Comparison of ENCODE assay signal across 14 cellular contexts in genomic region chr13:48564046-48564445, GRCh38. TPM values are rescaled to one million over a fixed set of nuclear protein-coding genes. Genes with fewer than 3 reads are reported as not detected.
A peak's percentile ranks its signal among the peaks of the same experiment; 100 is the strongest.
DNase-seq lines count a peak whose midpoint lies in the region; ATAC-seq and TF ChIP-seq lines count a peak whose summit lies in the region.
"Had no signal": no experiment of that assay in that cellular context is flagged by ENCODE, and none has a peak within 500 bp of the region (broad histone marks: within the 10 kb centered on the region; RNA-seq: fewer than 3 reads in every experiment).

No MANE protein-coding gene starts in this region.

- 74 to 86% methylated on average over 3 of the region's 3 CpGs for WGBS in aorta, 2 donors

- H3K79me2 ChIP-seq in OCI-LY7 (ENCODE audit: insufficient read depth, low read depth, low read length), result no peaks in the 10 kb centered on the region

- CTCF ChIA-PET in OCI-LY7 (lab: Charles Lee; ENCODE audit: unreplicated experiment), result no interaction called here

- H3K9me3 ChIP-seq in OCI-LY7 (ENCODE audit: low read length), result no peaks in the 10 kb centered on the region
- H3K9me3 ChIP-seq in neutrophil, result no peaks in the 10 kb centered on the region
- no peaks in the 10 kb centered on the region for H3K9me3 ChIP-seq in aorta (ENCODE audit: control insufficient read depth, low read length)
- H3K9me3 ChIP-seq: mucosa of descending colon, suprapubic skin had no signal

- ATAC-seq in aorta (ENCODE audit: low FRiP score), result no peak
- ATAC-seq: mucosa of descending colon had no signal

- intact Hi-C loops in OCI-LY7 (cut with micrococcal nuclease; ENCODE audit: unreplicated experiment) (loop anchor here (5.0 kb wide), 1 partner anchor 527 kb away; the partner anchor contains the start of gene NUDT15), aorta (cut with DNase I) (no loop called here)

- peak; percentile 49 for DNase-seq in ELR (ENCODE audit: low read depth)
- no peak for DNase-seq in OCI-LY7 (ENCODE audit: low spot score)
- DNase-seq in epithelial cell of esophagus (ENCODE audit: low read depth), result peak; percentile 51
- DNase-seq in stimulated activated CD4-positive, alpha-beta T cell treated with anti-CD3 and anti-CD28 coated beads, Interleukin-2, amount 100 ng/mL, for 48 hours, result no peak
- DNase-seq in aorta, result no peak
- no peak for DNase-seq in DMS153 (lab: John Stamatoyannopoulos, UW)
- DNase-seq: activated CD4-positive, alpha-beta T cell treated with anti-CD3 and anti-CD28 coated beads, Interleukin-2, amount 50 U/mL, for 48 hours; MM.1S; mucosa of descending colon; NCI-H2081; NCI-H748 treated with DMSO at 0.1 percent for 48 hours; SHP77 had no signal

- no peaks in the 10 kb centered on the region for H3K9me2 ChIP-seq in OCI-LY7 (ENCODE audit: insufficient read depth, low read length)

- no peak for TF ChIP-seq CTCF in OCI-LY7 (conservative IDR thresholded peaks at IDR 0.05; ENCODE audit: low read length)
- no peak for TF ChIP-seq CTCF in epithelial cell of esophagus (IDR thresholded peaks at IDR 0.05; ENCODE audit: insufficient read depth, low read depth, low read length, missing control alignments)
- no peak for TF ChIP-seq CTCF in neutrophil (IDR thresholded peaks at IDR 0.05)

- peak overlapping the region; percentile 20; the same call in 1 of the 2 replicates for H3K4me2 ChIP-seq in OCI-LY7 (ENCODE audit: low read length)

- no TSS peak for BruUV-seq in OCI-LY7 (replicated peaks; lab: Mats Ljungman, UMichigan)

- no peak overlapping the region for H3K27ac ChIP-seq in OCI-LY7 (ENCODE audit: low read depth, low read length, poor library complexity, severe bottlenecking)
- H3K27ac ChIP-seq in neutrophil, result peak overlapping the region; percentile 95
- H3K27ac ChIP-seq in aorta (ENCODE audit: low read depth in 1 of 2, low read length in 2 of 2), result no peak overlapping the region
- H3K27ac ChIP-seq: suprapubic skin had no signal

- H3K27me3 ChIP-seq in neutrophil (no peaks in the 10 kb centered on the region), aorta (ENCODE audit: control insufficient read depth in 1 of 2, insufficient read depth in 2 of 2, low read length in 1 of 2) (no peaks in the 10 kb centered on the region)
- H3K27me3 ChIP-seq: suprapubic skin had no signal

- POLR2A ChIA-PET in OCI-LY7 (lab: Charles Lee), result interaction anchor here (1.0 to 3.3 kb wide), 9 partner anchors 9 to 260 kb away, joined by 3 to 19 read pairs (median 4); partner anchors contain the start of gene RCBTB2

- H3K36me3 ChIP-seq in OCI-LY7 (ENCODE audit: insufficient read depth, low read length) (no peaks in the 10 kb centered on the region; the same call in 1 of the 2 replicates), neutrophil (no peaks in the 10 kb centered on the region), aorta (ENCODE audit: control insufficient read depth in 1 of 2, insufficient read depth in 2 of 2, low read length in 1 of 2) (no peaks in the 10 kb centered on the region)
- H3K36me3 ChIP-seq: suprapubic skin had no signal

- peak overlapping the region; percentile 5; the same call in 1 of the 2 replicates for H2AFZ ChIP-seq in OCI-LY7 (ENCODE audit: low read length)

- H3K4me1 ChIP-seq in OCI-LY7 (ENCODE audit: insufficient read depth, low read length, poor library complexity, severe bottlenecking) (peaks cover 58% of the 10 kb centered on the region), neutrophil (ENCODE audit: control insufficient read depth in 1 of 2, insufficient read depth in 1 of 2, low read depth in 1 of 2, low read length in 1 of 2) (peaks cover 82 to 88% of the 10 kb centered on the region in 2 experiments), aorta (ENCODE audit: control insufficient read depth in 1 of 2, insufficient read depth in 2 of 2, low read length in 2 of 2) (peaks cover 0 to 2% of the 10 kb centered on the region in 2 donors)

- no peaks in the 10 kb centered on the region for H4K20me1 ChIP-seq in OCI-LY7 (ENCODE audit: insufficient read depth, low read length)

- H3K4me3 ChIP-seq in OCI-LY7 (ENCODE audit: low read depth, low read length, poor library complexity, severe bottlenecking), result no peak overlapping the region
- no peak overlapping the region for H3K4me3 ChIP-seq in epithelial cell of esophagus (ENCODE audit: low read length)
- no peak overlapping the region for H3K4me3 ChIP-seq in neutrophil (ENCODE audit: low read depth in 1 of 2, low read length in 1 of 2)
- H3K4me3 ChIP-seq in aorta (ENCODE audit: low read length in 2 of 2), result no peak overlapping the region
- H3K4me3 ChIP-seq: mucosa of descending colon, suprapubic skin had no signal

RNA-seq across cellular contexts. Expression of gene RCBTB2, which starts 31.2 kb away (rescaled TPM):
- total RNA-seq in OCI-LY7 (2014; rRNA removed; shearing (Covaris generic)), result 4.4 and 9.0 TPM in 2 replicates
- total RNA-seq in OCI-LY7 (2022) (7.2 and 7.3 TPM in 2 replicates), aorta (10 to 100 TPM; 12.6 to 25.7 TPM)
- 10 to 100 TPM; 10.9 to 19.8 TPM for polyA plus RNA-seq in aorta

Comparison
In these comparisons a context has a peak if more than half of its experiments do, and no peak if none do; other contexts are left out.
1. DNase-seq: peak in ELR (single experiment) and epithelial cell of esophagus (single experiment); none in OCI-LY7 (single experiment), stimulated activated CD4-positive, alpha-beta T cell treated with anti-CD3 and anti-CD28 coated beads, Interleukin-2, amount 100 ng/mL, for 48 hours (0 of 2), aorta (0 of 2) and DMS153 (single experiment).